ENCODE assay signal across 1 cellular context in the genomic region with DNA sequence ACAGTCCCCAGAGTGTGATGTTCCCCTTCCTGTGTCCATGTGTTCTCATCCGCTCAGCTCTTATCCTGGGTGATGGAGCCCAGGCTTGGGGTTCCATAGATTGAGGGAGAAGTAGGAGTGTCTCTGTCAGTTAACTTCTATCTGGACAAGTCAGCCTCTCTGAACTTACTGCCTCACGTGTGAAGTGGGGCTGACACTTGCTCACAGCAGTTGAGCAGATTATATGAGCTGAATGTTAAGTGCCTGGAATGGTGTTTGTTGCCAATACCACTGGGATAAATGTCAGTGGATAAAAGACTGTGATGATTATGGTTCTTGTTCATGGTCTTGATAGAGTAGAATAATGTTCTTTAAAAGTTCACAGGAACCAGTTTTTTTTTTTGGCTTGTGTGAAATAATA.
TF ChIP-seq lines count a peak whose summit lies in the region.

No MANE protein-coding gene starts in this region.

TF ChIP-seq in WTC11, 78 proteins besides CTCF, POLR2A, EP300 and RAD21:
- TF ChIP-seq E2F4 (CRISPR knock-in tag; IDR thresholded peaks at IDR 0.05; ENCODE audit: borderline replicate concordance, low read depth) (no peak), ZNF138 (CRISPR knock-in tag; conservative IDR thresholded peaks at IDR 0.05) (no peak), ATF1 (CRISPR knock-in tag; IDR thresholded peaks at IDR 0.05) (no peak), PRRX2 (CRISPR knock-in tag; IDR thresholded peaks at IDR 0.05) (no peak), SOX15 (CRISPR knock-in tag; IDR thresholded peaks at IDR 0.05) (no peak), AFF4 (CRISPR knock-in tag; IDR thresholded peaks at IDR 0.05; ENCODE audit: borderline replicate concordance) (no peak)
- TF ChIP-seq, protein P1, sequence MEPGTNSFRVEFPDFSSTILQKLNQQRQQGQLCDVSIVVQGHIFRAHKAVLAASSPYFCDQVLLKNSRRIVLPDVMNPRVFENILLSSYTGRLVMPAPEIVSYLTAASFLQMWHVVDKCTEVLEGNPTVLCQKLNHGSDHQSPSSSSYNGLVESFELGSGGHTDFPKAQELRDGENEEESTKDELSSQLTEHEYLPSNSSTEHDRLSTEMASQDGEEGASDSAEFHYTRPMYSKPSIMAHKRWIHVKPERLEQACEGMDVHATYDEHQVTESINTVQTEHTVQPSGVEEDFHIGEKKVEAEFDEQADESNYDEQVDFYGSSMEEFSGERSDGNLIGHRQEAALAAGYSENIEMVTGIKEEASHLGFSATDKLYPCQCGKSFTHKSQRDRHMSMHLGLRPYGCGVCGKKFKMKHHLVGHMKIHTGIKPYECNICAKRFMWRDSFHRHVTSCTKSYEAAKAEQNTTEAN (CRISPR knock-in tag; IDR thresholded peaks at IDR 0.05), result no peak
